ENCODE assay signal across 11 cellular contexts in genomic region chr22:44109417-44109816, GRCh38.
"Had no signal": no experiment of that assay in that cellular context is flagged by ENCODE, and none has a peak within 500 bp of the region (broad histone marks: within the 10 kb centered on the region; RNA-seq: fewer than 3 reads in every experiment).

No MANE protein-coding gene starts in this region.

- H3K9me3 ChIP-seq: colonic mucosa, tibial artery had no signal

- H3K4me1 ChIP-seq: colonic mucosa, tibial artery had no signal

- H3K4me3 ChIP-seq: colonic mucosa, tibial artery had no signal

- H3K27me3 ChIP-seq: colonic mucosa, tibial artery had no signal

- ATAC-seq: activated CD8-positive, alpha-beta T cell treated with anti-CD3 and anti-CD28 coated beads, Interleukin-2, amount 10 ng/mL, durations not matched to agents 7 days and 5 days; stimulated activated effector memory CD8-positive, alpha-beta T cell treated with anti-CD3 and anti-CD28 coated beads, Interleukin-12 subunit alpha, Interleukin-12 subunit beta, amount 100 ng/mL, for 72 hours had no signal

- FAIRE-seq: endothelial cell of umbilical vein had no signal

- DNase-seq: activated CD4-positive, alpha-beta T cell treated with anti-CD3 and anti-CD28 coated beads for 48 hours; activated CD8-positive, alpha-beta memory T cell treated with anti-CD3 and anti-CD28 coated beads, Interleukin-2, amount 50 U/mL, for 48 hours; activated CD8-positive, alpha-beta T cell treated with anti-CD3 and anti-CD28 coated beads, Interleukin-2, amount 10 ng/mL, durations not matched to agents 7 days and 5 days; activated naive CD8-positive, alpha-beta T cell treated with anti-CD3 and anti-CD28 coated beads, Interleukin-2, amount 10 ng/mL, durations not matched to agents 7 days and 5 days; colonic mucosa; mammary epithelial cell; T-helper 1 cell; tibial artery had no signal

- H3K27ac ChIP-seq: colonic mucosa, tibial artery, VCaP had no signal

- H3K36me3 ChIP-seq: colonic mucosa, tibial artery had no signal
